8 cellular contexts compared by ENCODE assay signal in genomic region chr4:26583538-26583864, GRCh38. TPM values are rescaled to one million over a fixed set of nuclear protein-coding genes. Genes with fewer than 3 reads are reported as not detected.
DNase-seq lines count a peak whose midpoint lies in the region; ATAC-seq and TF ChIP-seq lines count a peak whose summit lies in the region.

No MANE protein-coding gene starts in this region.

- H3K9me3 ChIP-seq in colonic mucosa (no peaks in the 10 kb centered on the region), mucosa of descending colon (no peaks in the 10 kb centered on the region)

- H3K4me1 ChIP-seq in colonic mucosa = peaks cover 4% of the 10 kb centered on the region
- H3K4me1 ChIP-seq in mucosa of descending colon (ENCODE audit: low read depth) = peaks cover 5% of the 10 kb centered on the region

- ATAC-seq in activated T-cell treated with anti-CD3 and anti-CD28 coated beads, Interleukin-2, amount 50 U/mL, for 72 hours (replicated peaks in 1 of 2) = peak; percentile 82 to 83
- peak; percentile 48 for ATAC-seq in HG02870 (IDR thresholded peaks at IDR 0.05; ENCODE audit: unreplicated experiment)
- peak; percentile 84 for ATAC-seq in mucosa of descending colon

- peak overlapping the region; percentile 56 for H3K27ac ChIP-seq in colonic mucosa

- peaks cover 0 to 2% of the 10 kb centered on the region in 2 donors for H3K9me3 Mint-ChIP-seq in activated T-cell treated with anti-CD3 and anti-CD28 coated beads, Interleukin-2, amount 50 U/mL, for 72 hours

- peak overlapping the region; percentile 86 for H3K4me3 ChIP-seq in colonic mucosa
- H3K4me3 ChIP-seq in mucosa of descending colon = peak overlapping the region; percentile 29

- intact Hi-C loops in colonic mucosa (cut with DNase I) (no loop called here), mucosa of descending colon (cut with DNase I, micrococcal nuclease) (loop anchor here in 1 of 2 donors (10.0 kb wide), 1 partner anchor 129 kb away; no protein-coding TSS in a partner anchor)

- TF ChIP-seq CTCF in colonic mucosa (IDR thresholded peaks at IDR 0.05) = no peak
- no peak for TF ChIP-seq CTCF in mucosa of descending colon (IDR thresholded peaks at IDR 0.05)

- H3K9ac ChIP-seq in colonic mucosa (ENCODE audit: low read depth in 2 of 2, low read length in 2 of 2) = peak overlapping the region; percentile 70 to 74

- H3K36me3 Mint-ChIP-seq in activated T-cell treated with anti-CD3 and anti-CD28 coated beads, Interleukin-2, amount 50 U/mL, for 72 hours (ENCODE audit: insufficient read depth in 2 of 2) = peaks cover 2 to 6% of the 10 kb centered on the region in 2 donors

- no peaks in the 10 kb centered on the region for H3K27me3 Mint-ChIP-seq in activated T-cell treated with anti-CD3 and anti-CD28 coated beads, Interleukin-2, amount 50 U/mL, for 72 hours (ENCODE audit: low read depth)

- H3K27me3 ChIP-seq in colonic mucosa = no peaks in the 10 kb centered on the region

- peak overlapping the region; percentile 99 for H3K27ac Mint-ChIP-seq in activated T-cell treated with anti-CD3 and anti-CD28 coated beads, Interleukin-2, amount 50 U/mL, for 72 hours

- peak overlapping the region; percentile 97 to 99 for H3K4me3 Mint-ChIP-seq in activated T-cell treated with anti-CD3 and anti-CD28 coated beads, Interleukin-2, amount 50 U/mL, for 72 hours

- H3K36me3 ChIP-seq in colonic mucosa (no peaks in the 10 kb centered on the region), mucosa of descending colon (ENCODE audit: low read depth) (no peaks in the 10 kb centered on the region)

- DNase-seq in activated T-cell treated with anti-CD3 and anti-CD28 coated beads, Interleukin-2, amount 50 U/mL, for 72 hours = no peak
- DNase-seq in activated T-cell treated with anti-CD3 and anti-CD28 coated beads, Interleukin-2, amount 50 U/mL, for 48 hours = no peak
- DNase-seq in NCI-H510A treated with DMSO at 0.1 percent for 48 hours (lab: John Stamatoyannopoulos, UW) (peak; percentile 85), colonic mucosa (no peak), mucosa of descending colon (no peak), islet precursor cell (no peak)
- no peak for DNase-seq in activated CD8-positive, alpha-beta memory T cell treated with anti-CD3 and anti-CD28 coated beads, Interleukin-2, amount 50 U/mL, for 4 hours

- H3K4me1 Mint-ChIP-seq in activated T-cell treated with anti-CD3 and anti-CD28 coated beads, Interleukin-2, amount 50 U/mL, for 72 hours (ENCODE audit: low read depth) = peaks cover 39% of the 10 kb centered on the region

RNA-seq across cellular contexts. Expression of gene TBC1D19, which starts 0.4 kb away (rescaled TPM):
- 1 to 10 TPM; 7.6 to 7.9 TPM for total RNA-seq in activated T-cell treated with anti-CD3 and anti-CD28 coated beads, Interleukin-2, amount 50 U/mL, for 72 hours
- total RNA-seq in colonic mucosa (1 to 10 TPM; 2.6 to 4.0 TPM), mucosa of descending colon (10 to 100 TPM in 1 of 3 donors, 1 to 10 TPM in 2; 3.7 to 11.6 (median 6.8) TPM)
